In genomic region chr11:120229451-120230424, GRCh38 we compare ENCODE assay signal across 8 cellular contexts. TPM values are rescaled to one million over a fixed set of nuclear protein-coding genes. Genes with fewer than 3 reads are reported as not detected.
DNase-seq lines count a peak whose midpoint lies in the region; ATAC-seq, FAIRE-seq and TF ChIP-seq lines count a peak whose summit lies in the region.

No MANE protein-coding gene starts in this region.

- TF ChIP-seq CTCF in BJ (IDR thresholded peaks at IDR 0.05; ENCODE audit: insufficient read depth, low read depth, low read length) (peak; percentile 64), HEK293 (tag by site-specific recombination; IDR thresholded peaks at IDR 0.05) (no peak), astrocyte of the cerebellum (IDR thresholded peaks at IDR 0.05; ENCODE audit: low read depth, low read length, missing control alignments) (peak; percentile 79)

- in situ Hi-C loops in astrocyte of the cerebellum (cut with HindIII; ENCODE audit: low sequenced_read_pairs) = no loop called here

- POLR2A ChIA-PET in BJ (lab: Charles Lee) (no interaction called here), HEK293 (lab: Yijun Ruan, JAX) (no interaction called here)

- no peaks in the 10 kb centered on the region for H3K4me1 ChIP-seq in HEK293 (ENCODE audit: control insufficient read depth, insufficient read depth, low read length)

- peaks cover 6% of the 10 kb centered on the region; the same call in 1 of the 2 replicates for H3K27me3 ChIP-seq in BJ (ENCODE audit: control insufficient read depth, insufficient read depth, low read length)

- no peak overlapping the region for H3K27ac ChIP-seq in HEK293 (ENCODE audit: extremely low read depth, low read depth, low read length)

- CTCF ChIA-PET in BJ (lab: Yijun Ruan, JAX) = interaction anchor here (0.7 to 16.4 kb wide), 14 partner anchors 10 to 71 kb away, joined by 3 to 250 read pairs (median 5); no protein-coding TSS in a partner anchor
- CTCF ChIA-PET in HEK293 (lab: Yijun Ruan, JAX) = interaction anchor here (0.6 to 10.4 kb wide), 25 partner anchors 11 to 739 kb away, joined by 3 to 349 read pairs (median 3); no protein-coding TSS in a partner anchor

- DNase-seq in BJ (ENCODE audit: low read depth) (no peak), astrocyte of the cerebellum (ENCODE audit: low read depth) (no peak), medulla oblongata (ENCODE audit: extremely low spot score) (peak; percentile 57), cerebellum (ENCODE audit: low spot score) (no peak), GM12891 (ENCODE audit: insufficient read length, low spot score) (no peak)

- no peak overlapping the region for H3K4me3 ChIP-seq in BJ (ENCODE audit: low read depth, low read length)
- no peak overlapping the region for H3K4me3 ChIP-seq in HEK293 (ENCODE audit: low read depth, low read length)
- no peak overlapping the region for H3K4me3 ChIP-seq in astrocyte of the cerebellum (ENCODE audit: low read depth, low read length)

- TF ChIP-seq POLR2A in GM12891 (IDR thresholded peaks at IDR 0.05; ENCODE audit: low read depth, low read length) = no peak

- no peak for FAIRE-seq in GM12891 (lab: Jason Lieb, UNC)

- ATAC-seq in GM21360 (IDR thresholded peaks at IDR 0.05; ENCODE audit: unreplicated experiment) = no peak
- no peak for ATAC-seq in GM19455 (IDR thresholded peaks at IDR 0.05; ENCODE audit: unreplicated experiment)

- no peaks in the 10 kb centered on the region for H3K9me3 ChIP-seq in HEK293 (ENCODE audit: control insufficient read depth, insufficient read depth, low read depth, low read length)

- H3K36me3 ChIP-seq in BJ (ENCODE audit: control insufficient read depth, insufficient read depth, low read length) (peaks cover 5% of the 10 kb centered on the region), HEK293 (ENCODE audit: control insufficient read depth in 2 of 2, insufficient read depth in 1 of 2, low read length in 2 of 2) (peaks cover 0 to 6% of the 10 kb centered on the region in 2 experiments; a peak in 1 of 3 replicates)

TF ChIP-seq in HEK293, 187 proteins besides CTCF, POLR2A, EP300 and RAD21:
- TF ChIP-seq GLI4 (tag by site-specific recombination; IDR thresholded peaks at IDR 0.05) (no peak), ZNF391 (tag by site-specific recombination; IDR thresholded peaks at IDR 0.05; ENCODE audit: borderline replicate concordance, low read depth) (no peak), WT1 (tag by site-specific recombination; IDR thresholded peaks at IDR 0.05) (no peak), ZNF610 (tag by site-specific recombination; IDR thresholded peaks at IDR 0.05; ENCODE audit: borderline replicate concordance) (no peak), ZNF654 (tag by site-specific recombination; IDR thresholded peaks at IDR 0.05; ENCODE audit: low read depth) (peak; percentile 66), ZNF24 (tag by site-specific recombination; IDR thresholded peaks at IDR 0.05) (no peak), ZNF26 (tag by site-specific recombination; IDR thresholded peaks at IDR 0.05) (no peak), ZNF768 (tag by site-specific recombination; IDR thresholded peaks at IDR 0.05) (0 out of 2 replicates have a peak, but pooled peaks have one; percentile 8), ZBTB17 (tag by site-specific recombination; IDR thresholded peaks at IDR 0.05) (peak; percentile 31; the same call in 1 of the 2 replicates), ZBTB7A (tag by site-specific recombination; IDR thresholded peaks at IDR 0.05; ENCODE audit: low read depth) (no peak), ZNF302 (tag by site-specific recombination; IDR thresholded peaks at IDR 0.05; ENCODE audit: low read depth) (no peak), ZNF292 (tag by site-specific recombination; IDR thresholded peaks at IDR 0.05; ENCODE audit: borderline replicate concordance, low read depth) (no peak)

TF ChIP-seq in GM12891, 5 proteins besides CTCF, POLR2A, EP300 and RAD21:
- no peak for TF ChIP-seq PAX5 (IDR thresholded peaks at IDR 0.05; ENCODE audit: insufficient read depth, low read length, severe bottlenecking)
- TF ChIP-seq POLR2AphosphoS5 (IDR thresholded peaks at IDR 0.05; ENCODE audit: low read depth, low read length) = no peak
- no peak for TF ChIP-seq TAF1 (IDR thresholded peaks at IDR 0.05; ENCODE audit: low read depth, low read length)
- no peak for TF ChIP-seq POU2F2 (IDR thresholded peaks at IDR 0.05; ENCODE audit: low read depth, low read length)
- no peak for TF ChIP-seq SPI1 (IDR thresholded peaks at IDR 0.05; ENCODE audit: low read depth, low read length)

RNA-seq across cellular contexts. Expression of gene POU2F3, which starts 10.2 kb away (rescaled TPM):
- polyA plus RNA-seq in BJ (2011; rRNA removed) = 0.06 TPM in 1 of 2 replicates, not detected in the other
- polyA minus RNA-seq in BJ (2011; rRNA and poly(A)+ RNA removed) = not detected in 2 replicates
- total RNA-seq in cerebellum = 0.27 TPM
- polyA plus RNA-seq in GM12891 (2012; ENCODE audit: low read depth, missing spikeins) = 0.10 TPM

RNA-seq across cellular contexts. Expression of gene OAF, which starts 18.9 kb away (rescaled TPM):
- 32.8 and 47.5 TPM in 2 replicates for polyA plus RNA-seq in BJ (2011; rRNA removed)
- polyA minus RNA-seq in BJ (2011; rRNA and poly(A)+ RNA removed) = 13.8 and 22.0 TPM in 2 replicates
- total RNA-seq in cerebellum = 3.0 TPM
- 1.1 TPM for polyA plus RNA-seq in GM12891 (2012; ENCODE audit: low read depth, missing spikeins)
